17 cellular contexts compared by ENCODE assay signal in genomic region chr6:150704447-150705192, GRCh38.
"Had no signal": no experiment of that assay in that cellular context is flagged by ENCODE, and none has a peak within 500 bp of the region (broad histone marks: within the 10 kb centered on the region; RNA-seq: fewer than 3 reads in every experiment).

No MANE protein-coding gene starts in this region.

- H3K9me3 Mint-ChIP-seq: dendritic cell treated with granulocyte-macrophage colony-stimulating factor and Interleukin-4, amounts not matched to agents 40 ng/mL and 50 ng/mL, for 4 days; effector memory CD8-positive, alpha-beta T cell; neural crest cell had no signal

- DNase-seq: activated CD4-positive, alpha-beta T cell treated with anti-CD3 and anti-CD28 coated beads, Interleukin-2, amount 50 U/mL, for 4 hours; activated gamma-delta T cell; activated T-cell treated with anti-CD3 and anti-CD28 coated beads, Interleukin-2, amount 50 U/mL, for 1 hour; amygdala; brain microvascular endothelial cell; effector memory CD8-positive, alpha-beta T cell; hypothalamus; lower lobe of right lung; ovary; stimulated activated CD4-positive, alpha-beta T cell treated with anti-CD3 and anti-CD28 coated beads, Interleukin-4, amount 100 ng/mL, for 24 hours; stomach; T-helper 2 cell had no signal

- H3K27ac Mint-ChIP-seq: activated naive CD8-positive, alpha-beta T cell; dendritic cell treated with granulocyte-macrophage colony-stimulating factor and Interleukin-4, amounts not matched to agents 40 ng/mL and 50 ng/mL, for 4 days; effector memory CD8-positive, alpha-beta T cell had no signal

- H3K4me3 Mint-ChIP-seq: activated naive CD8-positive, alpha-beta T cell; dendritic cell treated with granulocyte-macrophage colony-stimulating factor and Interleukin-4, amounts not matched to agents 40 ng/mL and 50 ng/mL, for 4 days; effector memory CD8-positive, alpha-beta T cell; neural crest cell had no signal

- H3K27me3 Mint-ChIP-seq: effector memory CD8-positive, alpha-beta T cell had no signal

- ATAC-seq: activated CD4-positive, CD25-positive, alpha-beta regulatory T cell treated with anti-CD3 and anti-CD28 coated beads, Interleukin-2, amount 50 U/mL, for 24 hours; effector memory CD8-positive, alpha-beta T cell; lower lobe of right lung had no signal

- H3K27me3 ChIP-seq: brain microvascular endothelial cell, ovary, stomach had no signal

- H3K4me3 ChIP-seq: lower lobe of right lung, ovary, stomach had no signal

- H3K36me3 ChIP-seq: brain microvascular endothelial cell, lower lobe of right lung, ovary, stomach had no signal

- H3K27ac ChIP-seq: brain microvascular endothelial cell, epithelial cell of prostate, lower lobe of right lung, ovary, stomach had no signal

- H3K9me3 ChIP-seq: lower lobe of right lung, ovary, stomach had no signal
